In the genomic region with DNA sequence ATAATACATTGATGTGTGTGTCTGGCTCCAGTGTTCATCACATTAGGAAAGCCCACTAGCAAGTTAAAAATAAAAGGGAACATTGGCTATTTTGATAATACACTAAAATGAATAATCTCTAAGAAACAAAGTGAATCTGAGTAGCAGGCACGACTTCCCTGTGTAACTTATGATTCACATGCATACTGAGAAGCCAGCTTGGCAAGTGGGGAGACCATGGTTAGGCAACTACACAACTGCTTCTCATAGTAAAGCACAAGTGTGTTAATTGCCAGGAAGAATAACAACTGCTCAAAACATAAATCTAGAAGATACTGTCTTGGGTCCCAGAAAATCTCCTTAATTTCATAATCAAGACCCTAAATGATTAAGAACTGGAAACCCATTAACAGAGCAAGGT, we compare ENCODE assay signal across 15 cellular contexts. TPM values are rescaled to one million over a fixed set of nuclear protein-coding genes. Genes with fewer than 3 reads are reported as not detected.
"Had no signal": no experiment of that assay in that cellular context is flagged by ENCODE, and none has a peak within 500 bp of the region (broad histone marks: within the 10 kb centered on the region; RNA-seq: fewer than 3 reads in every experiment).

No MANE protein-coding gene starts in this region.

- H3K9me3 ChIP-seq: gastroesophageal sphincter, lower lobe of right lung, SK-N-SH had no signal

- DNase-seq: activated CD4-positive, alpha-beta memory T cell treated with anti-CD3 and anti-CD28 coated beads, Interleukin-2, amount 10 ng/mL, durations not matched to agents 7 days and 5 days; activated CD4-positive, alpha-beta T cell treated with anti-CD3 and anti-CD28 coated beads for 4 hours; activated naive CD8-positive, alpha-beta T cell treated with anti-CD3 and anti-CD28 coated beads, Interleukin-2, amount 50 U/mL, for 24 hours; activated T-cell treated with anti-CD3 and anti-CD28 coated beads, Interleukin-2, amount 50 U/mL, for 1 hour; aorta; effector CD8-positive, alpha-beta T cell; left colon; lower lobe of right lung; natural killer cell; SK-N-SH; stimulated activated CD4-positive, alpha-beta T cell treated with anti-CD3 and anti-CD28 coated beads, Interleukin-12 subunit alpha, Interleukin-12 subunit beta, amount 100 ng/mL, for 4 hours; stimulated activated CD8-positive, alpha-beta memory T cell treated with anti-CD3 and anti-CD28 coated beads, Interleukin-4, amount 100 ng/mL, for 48 hours; stimulated activated naive CD4-positive, alpha-beta T cell had no signal

- H3K4me2 ChIP-seq: SK-N-SH had no signal

- H3K27ac ChIP-seq: cardiac muscle cell, gastroesophageal sphincter, lower lobe of right lung had no signal

- H3K4me3 ChIP-seq: cardiac muscle cell, gastroesophageal sphincter, lower lobe of right lung had no signal

- H3K9ac ChIP-seq: SK-N-SH had no signal

- ATAC-seq: gastroesophageal sphincter, left colon, lower lobe of right lung, natural killer cell had no signal

- H3K9me2 ChIP-seq: SK-N-SH had no signal

- H3K36me3 ChIP-seq: cardiac muscle cell, gastroesophageal sphincter, lower lobe of right lung had no signal

RNA-seq across cellular contexts. Expression of a gene that starts 4.0 kb away (rescaled TPM):
- total RNA-seq: activated CD4-positive, alpha-beta memory T cell treated with anti-CD3 and anti-CD28 coated beads, Interleukin-2, amount 10 ng/mL, durations not matched to agents 7 days and 5 days had no signal
